Comparison of ENCODE assay signal across 35 cellular contexts in the genomic region with DNA sequence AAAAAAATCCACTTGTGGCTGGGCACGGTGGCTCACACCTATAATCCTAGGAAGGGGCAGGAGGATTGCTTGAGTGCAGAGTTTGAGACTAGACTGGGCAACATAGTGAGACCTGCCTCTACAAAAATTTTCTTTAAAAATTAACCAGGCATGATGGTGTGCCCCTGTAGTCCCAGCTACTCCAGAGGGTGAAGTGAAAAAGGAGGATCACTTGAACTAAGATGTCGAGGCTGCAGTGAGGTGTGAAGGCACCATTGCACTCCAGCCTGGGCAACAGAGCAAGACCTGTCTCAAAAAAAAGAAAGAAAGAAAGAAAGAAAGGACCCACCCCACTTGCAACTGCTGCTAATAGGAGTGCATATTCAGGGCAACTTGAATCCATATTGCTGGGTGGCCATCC.
"Had no signal": no experiment of that assay in that cellular context is flagged by ENCODE, and none has a peak within 500 bp of the region (broad histone marks: within the 10 kb centered on the region; RNA-seq: fewer than 3 reads in every experiment).

No MANE protein-coding gene starts in this region.

- H3K27ac ChIP-seq: KMS-11 had no signal

- H3K27me3 ChIP-seq: MG63 had no signal

- H3K9me3 ChIP-seq: MG63 had no signal

- DNase-seq: Karpas-422, Kasumi-1, KBM-7, KG1, MG63, MM.1S, MV-4-11, NCI-H1048, NCI-H1092, NCI-H1092 treated with DMSO at 0.1 percent for 48 hours, NCI-H1105, NCI-H1105 treated with DMSO at 0.1 percent for 48 hours, NCI-H1417, NCI-H1417 treated with DMSO at 0.1 percent for 48 hours, NCI-H1436, NCI-H1436 treated with DMSO at 0.1 percent for 48 hours, NCI-H146, NCI-H1694, NCI-H1694 treated with DMSO at 0.1 percent for 48 hours, NCI-H187, NCI-H187 treated with DMSO at 0.1 percent for 48 hours, NCI-H1930, NCI-H2029, NCI-H2029 treated with DMSO at 0.1 percent for 48 hours, NCI-H2081, NCI-H2081 treated with DMSO at 0.1 percent for 48 hours, NCI-H2107, NCI-H2171, NCI-H2171 treated with DMSO at 0.1 percent for 48 hours, NCI-H2227 treated with DMSO at 0.1 percent for 48 hours, NCI-H226, NCI-H345, NCI-H446, NCI-H446 treated with DMSO at 0.1 percent for 48 hours had no signal

- H3K4me3 ChIP-seq: MG63 had no signal

- H3K36me3 ChIP-seq: MG63 had no signal
